In the genomic region with DNA sequence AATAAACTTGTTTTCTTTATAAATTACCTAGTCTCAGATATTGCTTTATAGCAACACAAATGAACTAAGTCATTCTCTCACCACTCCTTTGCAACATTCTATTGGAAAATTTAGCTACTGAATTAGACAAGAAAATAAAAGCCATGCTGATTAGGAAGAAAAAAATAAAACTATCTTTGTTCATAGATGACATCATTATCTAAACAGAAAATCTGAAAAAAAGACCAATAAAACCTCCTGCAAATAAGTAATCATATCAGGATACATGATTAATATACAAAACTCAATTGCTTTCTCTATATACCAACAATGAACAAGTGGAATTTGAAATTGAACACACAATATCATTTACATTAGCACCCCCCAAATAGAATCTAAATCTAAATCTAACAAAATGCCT, we compare ENCODE assay signal across 1 cellular context.
TF ChIP-seq lines count a peak whose summit lies in the region.

No MANE protein-coding gene starts in this region.

TF ChIP-seq in HEK293, 187 proteins besides CTCF, POLR2A, EP300 and RAD21 (continued from another document):
- TF ChIP-seq, protein P1, sequence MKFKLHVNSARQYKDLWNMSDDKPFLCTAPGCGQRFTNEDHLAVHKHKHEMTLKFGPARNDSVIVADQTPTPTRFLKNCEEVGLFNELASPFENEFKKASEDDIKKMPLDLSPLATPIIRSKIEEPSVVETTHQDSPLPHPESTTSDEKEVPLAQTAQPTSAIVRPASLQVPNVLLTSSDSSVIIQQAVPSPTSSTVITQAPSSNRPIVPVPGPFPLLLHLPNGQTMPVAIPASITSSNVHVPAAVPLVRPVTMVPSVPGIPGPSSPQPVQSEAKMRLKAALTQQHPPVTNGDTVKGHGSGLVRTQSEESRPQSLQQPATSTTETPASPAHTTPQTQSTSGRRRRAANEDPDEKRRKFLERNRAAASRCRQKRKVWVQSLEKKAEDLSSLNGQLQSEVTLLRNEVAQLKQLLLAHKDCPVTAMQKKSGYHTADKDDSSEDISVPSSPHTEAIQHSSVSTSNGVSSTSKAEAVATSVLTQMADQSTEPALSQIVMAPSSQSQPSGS (tag by site-specific recombination; IDR thresholded peaks at IDR 0.05; ENCODE audit: low read depth), result peak; percentile 78
- no peak for TF ChIP-seq ZBTB10 (tag by site-specific recombination; IDR thresholded peaks at IDR 0.05)
TF ChIP-seq in HEK293: peak in this region for 1.
